8 cellular contexts compared by ENCODE assay signal in the genomic region with DNA sequence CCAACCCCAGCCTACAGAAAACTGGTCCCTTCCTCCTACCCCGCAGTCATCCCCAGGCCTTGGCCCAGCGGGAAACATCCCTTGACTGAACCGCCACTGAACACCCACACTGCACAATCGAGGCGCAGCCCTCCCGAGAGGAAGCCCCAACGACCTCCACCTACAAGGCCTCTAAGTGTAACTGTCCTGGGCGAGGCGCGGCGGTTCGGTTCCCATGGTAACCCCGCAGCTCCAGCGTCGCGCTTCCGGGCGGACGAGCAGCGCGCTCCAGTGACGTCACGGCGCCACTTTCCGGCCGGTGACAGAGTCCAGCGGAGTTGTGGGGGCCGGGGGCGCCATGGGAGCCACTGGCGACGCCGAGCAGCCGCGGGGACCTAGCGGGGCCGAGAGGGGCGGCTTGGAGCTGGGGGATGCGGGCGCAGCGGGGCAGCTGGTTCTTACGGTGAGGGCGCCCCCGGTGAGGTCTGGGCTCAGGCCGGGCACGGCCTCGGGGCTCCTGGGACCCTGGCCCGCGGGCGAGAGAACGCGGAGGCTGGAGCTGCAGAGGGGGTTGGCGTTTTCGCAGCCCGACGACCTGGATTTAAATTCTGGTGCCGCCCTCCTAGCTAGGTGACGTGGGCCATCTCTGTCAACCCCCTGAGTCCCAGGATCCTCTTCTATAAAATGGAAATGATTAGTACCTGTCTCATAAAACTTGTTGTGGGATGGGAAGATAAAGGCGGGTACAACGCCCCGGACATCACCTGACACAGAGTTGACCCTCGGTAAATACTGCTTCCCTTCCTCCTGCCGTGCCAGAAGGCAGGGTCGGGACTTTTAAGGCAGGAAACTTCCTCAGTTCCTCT. TPM values are rescaled to one million over a fixed set of nuclear protein-coding genes. Genes with fewer than 3 reads are reported as not detected.
DNase-seq lines count a peak whose midpoint lies in the region; ATAC-seq and TF ChIP-seq lines count a peak whose summit lies in the region.

A gene with protein sequence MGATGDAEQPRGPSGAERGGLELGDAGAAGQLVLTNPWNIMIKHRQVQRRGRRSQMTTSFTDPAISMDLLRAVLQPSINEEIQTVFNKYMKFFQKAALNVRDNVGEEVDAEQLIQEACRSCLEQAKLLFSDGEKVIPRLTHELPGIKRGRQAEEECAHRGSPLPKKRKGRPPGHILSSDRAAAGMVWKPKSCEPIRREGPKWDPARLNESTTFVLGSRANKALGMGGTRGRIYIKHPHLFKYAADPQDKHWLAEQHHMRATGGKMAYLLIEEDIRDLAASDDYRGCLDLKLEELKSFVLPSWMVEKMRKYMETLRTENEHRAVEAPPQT (plus strand): TSS at position 287 of the 845 bp plus-strand sequence. CDS start 51 bp downstream, at position 338.
A gene (minus strand): TSS at position 216 of the 845 bp plus-strand sequence. CDS start 1,908 bp downstream, outside the sequence.

- peak within 1 kb of the TSS; percentile 82 for H3K4me3 ChIP-seq in lung

- peaks cover 15 to 18% of the 10 kb centered on the region in 2 donors for H3K36me3 ChIP-seq in lung (ENCODE audit: control insufficient read depth in 2 of 2, insufficient read depth in 2 of 2, low read length in 2 of 2)

- peak within 1 kb of the TSS; percentile 93 for H3K27ac Mint-ChIP-seq in activated CD8-positive, alpha-beta T cell treated with anti-CD3 and anti-CD28 coated beads, Interleukin-2, amount 10 ng/mL, durations not matched to agents 7 days and 5 days

- WGBS in lung, 2 donors = 0 to 1% methylated on average over 50 to 63 of the region's 63 CpGs

- no peaks in the 10 kb centered on the region for H3K27me3 Mint-ChIP-seq in activated CD8-positive, alpha-beta T cell treated with anti-CD3 and anti-CD28 coated beads, Interleukin-2, amount 10 ng/mL, durations not matched to agents 7 days and 5 days (ENCODE audit: low read depth)

- CTCF ChIA-PET in activated CD8-positive, alpha-beta T cell treated with anti-CD3 and anti-CD28 coated beads, Interleukin-2, amount 10 ng/mL, durations not matched to agents 7 days and 5 days (lab: Charles Lee) = interaction anchor here (0.8 to 1.1 kb wide), 3 partner anchors 8 to 179 kb away, joined by 3 to 5 read pairs (median 4); no protein-coding TSS in a partner anchor

- H3K9me3 Mint-ChIP-seq in activated CD8-positive, alpha-beta T cell treated with anti-CD3 and anti-CD28 coated beads, Interleukin-2, amount 10 ng/mL, durations not matched to agents 7 days and 5 days (ENCODE audit: insufficient read depth) = no peaks in the 10 kb centered on the region

- peaks cover 28% of the 10 kb centered on the region for H3K36me3 Mint-ChIP-seq in activated CD8-positive, alpha-beta T cell treated with anti-CD3 and anti-CD28 coated beads, Interleukin-2, amount 10 ng/mL, durations not matched to agents 7 days and 5 days (ENCODE audit: low read depth)

- H3K4me3 Mint-ChIP-seq in activated CD8-positive, alpha-beta T cell treated with anti-CD3 and anti-CD28 coated beads, Interleukin-2, amount 10 ng/mL, durations not matched to agents 7 days and 5 days = peak within 1 kb of the TSS; percentile 82

- peaks cover 0 to 4% of the 10 kb centered on the region in 2 donors for H3K4me1 ChIP-seq in lung (ENCODE audit: control insufficient read depth in 2 of 2, insufficient read depth in 2 of 2, low read length in 2 of 2)

- ATAC-seq in GM19372 (IDR thresholded peaks at IDR 0.05; ENCODE audit: low read depth, unreplicated experiment) (peak; percentile 89), HG03565 (IDR thresholded peaks at IDR 0.05; ENCODE audit: unreplicated experiment) (peak; percentile 84), lung (ENCODE audit: insufficient read depth, low FRiP score) (peak; percentile 88)
- ATAC-seq in activated CD8-positive, alpha-beta T cell treated with anti-CD3 and anti-CD28 coated beads, Interleukin-2, amount 10 ng/mL, durations not matched to agents 7 days and 5 days = peak; percentile 90

- DNase-seq in NCI-H774 (lab: John Stamatoyannopoulos, UW) (peak; percentile 83), lung (ENCODE audit: low spot score) (peak; percentile 92)
- peak; percentile 92 for DNase-seq in activated CD8-positive, alpha-beta T cell treated with anti-CD3 and anti-CD28 coated beads, Interleukin-2, amount 10 ng/mL, durations not matched to agents 7 days and 5 days
- peak; percentile 81 for DNase-seq in effector CD4-positive, alpha-beta T cell
- DNase-seq in stimulated activated CD4-positive, alpha-beta T cell treated with anti-CD3 and anti-CD28 coated beads, TNF-alpha, amount 100 ng/mL, for 1 hour (ENCODE audit: low read depth in 3 of 3, low spot score in 1 of 3) = peak; percentile 46 to 72 (median 70)

- no peaks in the 10 kb centered on the region for H3K9me3 ChIP-seq in lung (ENCODE audit: control insufficient read depth in 2 of 2, insufficient read depth in 1 of 2, low read length in 1 of 2)

- POLR2A ChIA-PET in activated CD8-positive, alpha-beta T cell treated with anti-CD3 and anti-CD28 coated beads, Interleukin-2, amount 10 ng/mL, durations not matched to agents 7 days and 5 days (lab: Charles Lee) = interaction anchor here (0.5 to 1.4 kb wide), 7 partner anchors 19 to 721 kb away, joined by 3 to 10 read pairs (median 4); a partner anchor contains a TSS

- peaks cover 13% of the 10 kb centered on the region for H3K4me1 Mint-ChIP-seq in activated CD8-positive, alpha-beta T cell treated with anti-CD3 and anti-CD28 coated beads, Interleukin-2, amount 10 ng/mL, durations not matched to agents 7 days and 5 days (ENCODE audit: low read depth)

- TF ChIP-seq CTCF in C4-2B (conservative IDR thresholded peaks at IDR 0.05) = peak; percentile 6; the same call in 1 of the 2 replicates
- TF ChIP-seq CTCF in lung (IDR thresholded peaks at IDR 0.05; ENCODE audit: control extremely low read depth, extremely low read depth) = no peak

- H3K27ac ChIP-seq in C4-2B (peak within 1 kb of the TSS; percentile 93), lung (ENCODE audit: low read depth in 1 of 2, low read length in 1 of 2) (peak within 1 kb of the TSS; percentile 90 to 96)

- no peaks in the 10 kb centered on the region for H3K27me3 ChIP-seq in lung (ENCODE audit: control insufficient read depth, insufficient read depth)

RNA-seq across cellular contexts. Expression of the first gene that starts in this region (rescaled TPM):
- total RNA-seq in activated CD8-positive, alpha-beta T cell treated with anti-CD3 and anti-CD28 coated beads, Interleukin-2, amount 10 ng/mL, durations not matched to agents 7 days and 5 days = 10 to 100 TPM; 34.7 to 34.8 TPM
- total RNA-seq in lung = 10 to 100 TPM; 21.1 to 38.5 TPM
- polyA plus RNA-seq in lung = 10 to 100 TPM; 66.4 to 72.1 TPM

RNA-seq across cellular contexts. Expression of the second gene that starts in this region (rescaled TPM):
- not detected for total RNA-seq in activated CD8-positive, alpha-beta T cell treated with anti-CD3 and anti-CD28 coated beads, Interleukin-2, amount 10 ng/mL, durations not matched to agents 7 days and 5 days
- total RNA-seq in lung = 1 to 10 TPM; 1.8 to 3.6 TPM
- polyA plus RNA-seq in lung = 10 to 100 TPM; 11.4 to 20.9 TPM

Comparison
In these comparisons a context has a peak if more than half of its experiments do, and no peak if none do; other contexts are left out.
1. Peak in every context shown above with its lines: DNase-seq, ATAC-seq, H3K4me3 ChIP-seq and H3K27ac ChIP-seq.